In the genomic region with DNA sequence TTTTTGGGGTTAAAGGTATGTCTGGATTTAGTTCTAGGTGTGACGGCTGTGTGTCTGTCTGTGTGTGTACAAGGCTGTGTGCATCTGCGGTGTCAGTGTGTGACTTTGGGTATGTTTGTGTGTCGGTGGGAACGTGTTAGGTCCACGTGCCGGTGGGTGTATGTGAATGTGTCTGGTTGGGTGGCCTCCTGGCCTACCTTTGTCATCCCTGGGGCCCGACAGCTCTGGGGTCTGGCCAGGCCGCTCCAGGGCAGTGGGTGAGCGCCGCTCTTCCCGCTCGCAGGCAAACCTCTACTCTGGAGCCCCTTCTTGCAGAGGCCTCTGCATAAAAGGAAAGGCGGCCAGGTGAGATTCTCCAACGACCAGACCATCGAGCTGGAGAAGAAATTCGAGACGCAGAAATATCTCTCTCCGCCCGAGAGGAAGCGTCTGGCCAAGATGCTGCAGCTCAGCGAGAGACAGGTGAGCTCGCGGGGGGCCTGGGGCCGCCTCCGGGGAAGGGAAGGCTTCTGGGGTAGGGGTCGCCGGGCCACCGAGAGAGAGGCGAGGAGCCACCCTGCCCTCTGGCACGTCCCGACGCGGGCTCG, we compare ENCODE assay signal across 9 cellular contexts. TPM values are rescaled to one million over a fixed set of nuclear protein-coding genes. Genes with fewer than 3 reads are reported as not detected.
A peak's percentile ranks its signal among the peaks of the same experiment; 100 is the strongest.
DNase-seq lines count a peak whose midpoint lies in the region; ATAC-seq, FAIRE-seq and TF ChIP-seq lines count a peak whose summit lies in the region.
"Had no signal": no experiment of that assay in that cellular context is flagged by ENCODE, and none has a peak within 500 bp of the region (broad histone marks: within the 10 kb centered on the region; RNA-seq: fewer than 3 reads in every experiment).

No MANE protein-coding gene starts in this region.

- ATAC-seq in GM12878 (no peak; the same call in 2 of the 3 replicates), lung (ENCODE audit: insufficient read depth, low FRiP score) (no peak), HG03571 (IDR thresholded peaks at IDR 0.05; ENCODE audit: unreplicated experiment) (no peak)

- TF ChIP-seq CTCF in GM12878 (IDR thresholded peaks at IDR 0.05 in 2 of 3, conservative IDR thresholded peaks at IDR 0.05 in 1 of 3; ENCODE audit: control insufficient read depth in 2 of 3, extremely low read depth in 1 of 3, insufficient read depth in 1 of 3, low read depth in 3 of 3, low read length in 3 of 3): no peak
- no peak for TF ChIP-seq CTCF in lung (IDR thresholded peaks at IDR 0.05; ENCODE audit: control extremely low read depth, extremely low read depth)
- no peak for TF ChIP-seq CTCF in testis (IDR thresholded peaks at IDR 0.05)

- POLR2A ChIA-PET in GM12878 (lab: Charles Lee): no interaction called here

- 7% methylated on average over 26 of the region's 34 CpGs for WGBS in GM12878 (ENCODE audit: insufficient coverage, insufficient replicate concordance, low lambda C conversion rate, missing lambda C conversion rate)
- WGBS in lung, 2 donors: 14 to 34% methylated on average over 34 of the region's 34 CpGs
- 25 to 41% methylated on average over 29 to 34 of the region's 34 CpGs for WGBS in testis, 2 donors

- H4K20me1 ChIP-seq in GM12878 (ENCODE audit: control insufficient read depth, insufficient read depth): no peaks in the 10 kb centered on the region

- H3K36me3 ChIP-seq in GM12878 (ENCODE audit: control insufficient read depth in 2 of 2, insufficient read depth in 2 of 2, low read length in 1 of 2) (no peaks in the 10 kb centered on the region), lung (ENCODE audit: control insufficient read depth in 2 of 2, insufficient read depth in 2 of 2, low read length in 2 of 2) (peaks cover 0 to 2% of the 10 kb centered on the region in 2 donors), testis (ENCODE audit: low read depth, missing control alignments) (no peaks in the 10 kb centered on the region)

- no peaks in the 10 kb centered on the region for H3K79me2 ChIP-seq in GM12878 (ENCODE audit: control insufficient read depth, insufficient read depth, low read length)

- no TSS peak for BruUV-seq in GM12878 (replicated peaks; lab: Mats Ljungman, UMichigan)

- peaks cover 16% of the 10 kb centered on the region for H3K4me1 ChIP-seq in GM12878 (ENCODE audit: control insufficient read depth, insufficient read depth, low read length)
- H3K4me1 ChIP-seq in lung (ENCODE audit: control insufficient read depth in 2 of 2, insufficient read depth in 2 of 2, low read length in 2 of 2): peaks cover 0 to 2% of the 10 kb centered on the region in 2 donors
- no peaks in the 10 kb centered on the region for H3K4me1 ChIP-seq in testis

- no peak for TF ChIP-seq EP300 in GM12878 (IDR thresholded peaks at IDR 0.05; ENCODE audit: borderline replicate concordance in 1 of 2, control insufficient read depth in 1 of 2, low read depth in 2 of 2, low read length in 2 of 2)

- CTCF ChIA-PET in GM12878 (lab: Yijun Ruan, JAX): interaction anchor here (1.0 to 1.3 kb wide), 2 partner anchors 11 to 64 kb away, joined by 3 to 4 read pairs; no protein-coding TSS in a partner anchor

- H3K9me3 ChIP-seq in GM12878 (replicated peaks; ENCODE audit: control insufficient read depth, insufficient read depth, low read length) (no peaks in the 10 kb centered on the region), lung (ENCODE audit: control insufficient read depth in 2 of 2, insufficient read depth in 1 of 2, low read length in 1 of 2) (no peaks in the 10 kb centered on the region), testis (no peaks in the 10 kb centered on the region)

- intact Hi-C loops in GM12878 (cut with micrococcal nuclease; ENCODE audit: unreplicated experiment) (loop anchor here (5.0 kb wide), 1 partner anchor 50 kb away; no protein-coding TSS in a partner anchor), testis (cut with DNase I; ENCODE audit: low total_unique reads) (no loop called here)

- peak overlapping the region; percentile 30 for H3K4me2 ChIP-seq in GM12878 (ENCODE audit: control insufficient read depth, insufficient read depth)

- DNase-seq in NCI-H187 (lab: John Stamatoyannopoulos, UW) (peak; percentile 12 to 13), NCI-H187 treated with DMSO at 0.1 percent for 48 hours (lab: John Stamatoyannopoulos, UW) (no peak), GM12878 (ENCODE audit: low read depth, low spot score) (no peak), lung (ENCODE audit: low spot score) (no peak), testis (no peak), DMS53 treated with DMSO at 0.1 percent for 48 hours (lab: John Stamatoyannopoulos, UW; ENCODE audit: unreplicated experiment) (no peak), globus pallidus (ENCODE audit: low spot score) (no peak)

- H3K9ac ChIP-seq in GM12878 (ENCODE audit: control insufficient read depth, insufficient read depth, low read length): no peak overlapping the region

- SMC1A ChIA-PET in GM12878 (lab: Charles Lee; ENCODE audit: uncharacterized antibody, unreplicated experiment): interaction anchor here (1.2 kb wide), 1 partner anchor 31 kb away, joined by 3 read pairs; no protein-coding TSS in a partner anchor

- in situ Hi-C loops in GM12878 (cut with MboI): no loop called here

- FAIRE-seq in GM12878 (lab: Jason Lieb, UNC): no peak

- TF ChIP-seq POLR2A in GM12878 (IDR thresholded peaks at IDR 0.05; ENCODE audit: low read depth, low read length) (no peak), testis (IDR thresholded peaks at IDR 0.05) (no peak)

- RAD21 ChIA-PET in GM12878 (lab: Charles Lee; ENCODE audit: unreplicated experiment): interaction anchor here (0.5 kb wide), 1 partner anchor 89 kb away, joined by 4 read pairs; no protein-coding TSS in a partner anchor

- H3K27ac ChIP-seq in GM12878 (ENCODE audit: control insufficient read depth, insufficient read depth): no peak overlapping the region
- H3K27ac ChIP-seq in lung (ENCODE audit: low read depth in 1 of 2, low read length in 1 of 2): peak overlapping the region in 1 of 2 donors; percentile 98
- H3K27ac ChIP-seq in testis: no peak overlapping the region
- H3K27ac ChIP-seq: 22Rv1 had no signal

- H2AFZ ChIP-seq in GM12878 (ENCODE audit: control insufficient read depth, low read depth, low read length): no peak overlapping the region

- peaks cover 0 to 28% of the 10 kb centered on the region in 2 experiments; a peak in 3 of 4 replicates for H3K27me3 ChIP-seq in GM12878 (replicated peaks in 1 of 2; ENCODE audit: control insufficient read depth in 2 of 2, insufficient read depth in 2 of 2, low read length in 1 of 2)
- H3K27me3 ChIP-seq in lung (ENCODE audit: control insufficient read depth, insufficient read depth): no peaks in the 10 kb centered on the region
- no peaks in the 10 kb centered on the region for H3K27me3 ChIP-seq in testis

- H3K4me3 ChIP-seq in GM12878 (no peak overlapping the region), lung (peak overlapping the region; percentile 55), testis (peak overlapping the region; percentile 13 to 65)

- no peak for TF ChIP-seq RAD21 in GM12878 (IDR thresholded peaks at IDR 0.05; ENCODE audit: insufficient read depth, low read depth, low read length)

TF ChIP-seq in GM12878, 131 proteins besides CTCF, POLR2A, EP300 and RAD21:
- TF ChIP-seq YBX1 (IDR thresholded peaks at IDR 0.05) (no peak), POU2F2 (IDR thresholded peaks at IDR 0.05; ENCODE audit: borderline replicate concordance, low read depth, low read length) (no peak)

RNA-seq across cellular contexts. Expression of a gene that starts 2.4 kb away (rescaled TPM):
- 4.8 and 5.2 TPM in 2 replicates for total RNA-seq in GM12878 (2013; cell fraction: nucleolus; rRNA removed)
- total RNA-seq in GM12878 (2014; rRNA removed) (10.1 and 14.2 TPM in 2 replicates), GM12878 (2014; rRNA removed; fragmentation: Illumina TruSeq; extraction: Trizol) (15.1 and 15.4 TPM in 2 replicates), GM12878 (2021) (17.8 and 21.6 TPM in 2 replicates), lung (10 to 100 TPM; 16.8 to 17.3 TPM), testis (1 to 10 TPM; 2.6 to 4.0 TPM)
- polyA plus RNA-seq in GM12878 (2011; ENCODE audit: low read depth): 3.2 TPM
- polyA plus RNA-seq in GM12878 (2011; rRNA removed) (3.9 and 4.5 TPM in 2 replicates), GM12878 (2014; fragmentation: Illumina TruSeq; extraction: Trizol) (21.1 and 26.3 TPM in 2 replicates), GM12878 (2014; fragmentation: Nextera tagmentation; extraction: Ambion mirVana) (10 to 100 TPM in 1 of 2 experiments, 1 to 10 TPM in 1; 8.6 to 11.9 TPM), GM12878 (2014; rRNA removed) (17.8 and 18.1 TPM in 2 replicates), GM12878 (2016; fragmentation: Nextera tagmentation; extraction: Ambion mirVana) (10 to 100 TPM; 30.9 to 32.8 TPM), lung (10 to 100 TPM; 15.3 to 18.6 TPM), testis (ENCODE audit: insufficient read depth, low read depth, low replicate concordance) (5.6 TPM)
- polyA plus RNA-seq in GM12878 (2011; cell fraction: cytosol; rRNA removed): 1.7 and 2.1 TPM in 2 replicates
- 6.7 and 11.7 TPM in 2 replicates for polyA plus RNA-seq in GM12878 (2011; cell fraction: nucleus; rRNA removed)
- 2.9 and 4.5 TPM in 2 replicates for polyA plus RNA-seq in GM12878 (2012)
- 1.3 and 4.8 TPM in 2 replicates for polyA minus RNA-seq in GM12878 (2011; rRNA and poly(A)+ RNA removed)
- 1.2 and 1.9 TPM in 2 replicates for polyA minus RNA-seq in GM12878 (2011; cell fraction: cytosol; rRNA and poly(A)+ RNA removed)
- 4.2 and 11.5 TPM in 2 replicates for polyA minus RNA-seq in GM12878 (2011; cell fraction: nucleus; rRNA and poly(A)+ RNA removed)

Comparison
In these comparisons a context has a peak if more than half of its experiments do, and no peak if none do; other contexts are left out.
1. DNase-seq: peak in NCI-H187 (2 of 2); none in NCI-H187 treated with DMSO at 0.1 percent for 48 hours (single experiment), GM12878 (single experiment), lung (single experiment), testis (single experiment), DMS53 treated with DMSO at 0.1 percent for 48 hours (single experiment) and globus pallidus (single experiment).